Comparison of ENCODE assay signal across 1 cellular context in the genomic region with DNA sequence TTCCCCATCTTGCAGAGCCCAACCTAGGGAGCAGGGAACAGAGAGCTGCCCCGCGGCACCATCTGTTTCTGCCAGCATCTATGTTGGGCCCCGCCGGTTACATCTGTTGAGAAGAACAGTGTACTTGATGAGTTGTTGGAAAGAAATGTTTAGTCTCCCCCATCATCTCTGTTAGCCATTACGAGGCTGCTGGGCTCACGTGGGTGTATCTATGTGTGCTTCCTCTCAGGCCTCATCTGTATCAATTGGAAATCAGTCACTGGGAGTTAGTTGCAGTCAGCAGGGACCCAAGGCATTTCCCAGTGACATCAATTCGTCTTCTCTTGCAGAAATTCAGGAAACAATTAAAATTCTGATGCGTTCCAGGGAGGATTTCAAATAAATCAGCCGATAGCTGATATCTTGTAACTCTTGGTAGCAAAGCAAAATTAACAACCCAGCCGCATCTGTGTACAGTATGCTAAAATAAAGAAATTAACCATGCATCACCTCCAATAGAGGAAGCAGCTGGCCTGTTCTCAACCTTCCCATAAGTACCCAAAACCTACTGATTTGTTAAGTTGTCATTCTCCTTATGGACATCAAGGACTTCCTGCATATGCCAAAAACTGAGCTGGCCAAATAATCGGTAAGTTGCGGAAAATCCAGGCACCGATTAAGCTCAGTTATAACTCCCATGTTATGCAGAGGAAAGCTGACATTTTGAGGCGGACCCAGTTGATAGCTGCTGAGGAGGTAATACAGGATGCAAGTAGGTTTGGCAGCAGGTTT.
TF ChIP-seq lines count a peak whose summit lies in the region.

No MANE protein-coding gene starts in this region.

TF ChIP-seq in SK-N-SH, 30 proteins besides CTCF, POLR2A, EP300 and RAD21 (continued from another document):
- TF ChIP-seq FOXJ3 (CRISPR knock-in tag; IDR thresholded peaks at IDR 0.05) (peak; percentile 59; the same call in 1 of the 2 replicates), GABPA (IDR thresholded peaks at IDR 0.05; ENCODE audit: low read depth) (no peak), USF1 (IDR thresholded peaks at IDR 0.05; ENCODE audit: borderline replicate concordance, low read depth) (peak; percentile 46; the same call in 1 of the 2 replicates), MXI1 (IDR thresholded peaks at IDR 0.05; ENCODE audit: low read depth, low read length) (peak; percentile 77), FOSL2 (IDR thresholded peaks at IDR 0.05; ENCODE audit: borderline replicate concordance, low read depth) (no peak), RFX5 (IDR thresholded peaks at IDR 0.05; ENCODE audit: low read length) (no peak), MAX (IDR thresholded peaks at IDR 0.05; ENCODE audit: low read depth) (peak; percentile 33; the same call in 1 of the 2 replicates), NFIC (IDR thresholded peaks at IDR 0.05; ENCODE audit: borderline replicate concordance) (no peak), CHD2 (IDR thresholded peaks at IDR 0.05; ENCODE audit: low read length, partially characterized antibody) (peak; percentile 78), GATA2 (CRISPR knock-in tag; IDR thresholded peaks at IDR 0.05) (peak; percentile 65), TCF12 (IDR thresholded peaks at IDR 0.05) (peak; percentile 69)
